In genomic region chr18:51229328-51229727, GRCh38 we compare ENCODE assay signal across 29 cellular contexts.
"Had no signal": no experiment of that assay in that cellular context is flagged by ENCODE, and none has a peak within 500 bp of the region (broad histone marks: within the 10 kb centered on the region; RNA-seq: fewer than 3 reads in every experiment).

No MANE protein-coding gene starts in this region.

- H2AFZ ChIP-seq: hepatocyte, neural progenitor cell, parathyroid adenoma had no signal

- H3K36me3 Mint-ChIP-seq: natural killer cell; neural progenitor cell; stimulated activated naive B cell treated with anti-CD40 and anti-IgM and Interleukin-4, amounts not matched to agents 10 μg/mL and 1 μg/mL and 100 μg/mL, for 72 hours had no signal

- H3K27me3 ChIP-seq: body of pancreas, cardiac muscle cell, hepatocyte, neural progenitor cell, right atrium auricular region, tibial nerve had no signal

- H3K27ac Mint-ChIP-seq: effector memory CD8-positive, alpha-beta T cell; natural killer cell; neural progenitor cell; stimulated activated naive B cell treated with anti-CD40 and anti-IgM and Interleukin-4, amounts not matched to agents 10 μg/mL and 1 μg/mL and 100 μg/mL, for 72 hours; T-helper 1 cell treated with Interleukin-12 subunit alpha and Interleukin-12 subunit beta and Interleukin-4 antibody, amounts not matched to agents 30 μg/mL and 1 μg/mL, for 36 hours had no signal

- H3K27ac ChIP-seq: body of pancreas, cardiac muscle cell, coronary artery, gastroesophageal sphincter, hepatocyte, left ventricle myocardium inferior, neural progenitor cell, parathyroid adenoma, psoas muscle, right atrium auricular region, tibial nerve had no signal

- H3K4me2 ChIP-seq: hepatocyte, neural progenitor cell, smooth muscle cell had no signal

- DNase-seq: activated CD4-positive, alpha-beta T cell treated with anti-CD3 and anti-CD28 coated beads for 1 hour; activated CD4-positive, alpha-beta T cell treated with anti-CD3 and anti-CD28 coated beads, Interleukin-2, amount 50 U/mL, for 1 hour; activated gamma-delta T cell treated with Interleukin-2 at 50 U/mL for 16 hours; activated naive CD4-positive, alpha-beta T cell treated with anti-CD3 and anti-CD28 coated beads, Interleukin-2, amount 50 U/mL, for 16 hours; aorta; body of pancreas; cerebellar nuclear complex; effector memory CD8-positive, alpha-beta T cell; islet precursor cell; left ventricle myocardium inferior; mesendoderm; natural killer cell; occipital lobe; psoas muscle; stimulated activated CD4-positive, alpha-beta T cell treated with anti-CD3 and anti-CD28 coated beads, Interleukin-1b, Interleukin-23, amount 100 ng/mL, for 48 hours; stimulated activated CD4-positive, alpha-beta T cell treated with anti-CD3 and anti-CD28 coated beads, Interleukin-4, amount 100 ng/mL, for 4 hours; stimulated activated CD8-positive, alpha-beta memory T cell treated with anti-CD3 and anti-CD28 coated beads, Interleukin-4, amount 100 ng/mL, for 48 hours; stimulated activated naive B cell treated with anti-CD40 and anti-IgM and Interleukin-4, amounts not matched to agents 10 μg/mL and 1 μg/mL and 100 μg/mL, for 72 hours had no signal

- H3K36me3 ChIP-seq: cardiac muscle cell, gastroesophageal sphincter, left ventricle myocardium inferior, neural progenitor cell, right atrium auricular region had no signal

- H3K79me2 ChIP-seq: hepatocyte, parathyroid adenoma had no signal

- ATAC-seq: body of pancreas; effector memory CD8-positive, alpha-beta T cell; gastroesophageal sphincter; natural killer cell; psoas muscle; stimulated activated naive B cell treated with anti-CD40 and anti-IgM and Interleukin-4, amounts not matched to agents 10 μg/mL and 1 μg/mL and 100 μg/mL, for 72 hours had no signal

- H3K4me3 Mint-ChIP-seq: effector memory CD8-positive, alpha-beta T cell; natural killer cell; neural progenitor cell; stimulated activated naive B cell treated with anti-CD40 and anti-IgM and Interleukin-4, amounts not matched to agents 10 μg/mL and 1 μg/mL and 100 μg/mL, for 72 hours; T-helper 1 cell treated with Interleukin-12 subunit alpha and Interleukin-12 subunit beta and Interleukin-4 antibody, amounts not matched to agents 30 μg/mL and 1 μg/mL, for 36 hours had no signal

- H3K4me3 ChIP-seq: body of pancreas, cardiac muscle cell, coronary artery, gastroesophageal sphincter, hepatocyte, left ventricle myocardium inferior, lung, neural progenitor cell, psoas muscle, right atrium auricular region, smooth muscle cell, tibial nerve had no signal

- H3K9ac ChIP-seq: neural progenitor cell, parathyroid adenoma had no signal

- H3K9me3 ChIP-seq: body of pancreas, gastroesophageal sphincter, left ventricle myocardium inferior, psoas muscle, right atrium auricular region, tibial nerve had no signal

- H3K4me1 ChIP-seq: body of pancreas, gastroesophageal sphincter, left ventricle myocardium inferior, neural progenitor cell, parathyroid adenoma, psoas muscle, right atrium auricular region, tibial nerve had no signal

- H3K9me3 Mint-ChIP-seq: effector memory CD8-positive, alpha-beta T cell; natural killer cell had no signal
